15 cellular contexts compared by ENCODE assay signal in genomic region chr10:28945959-28946358, GRCh38.
"Had no signal": no experiment of that assay in that cellular context is flagged by ENCODE, and none has a peak within 500 bp of the region (broad histone marks: within the 10 kb centered on the region; RNA-seq: fewer than 3 reads in every experiment).

No MANE protein-coding gene starts in this region.

- H3K9me3 ChIP-seq: esophagus squamous epithelium, prostate gland had no signal

- H3K4me1 ChIP-seq: prostate gland, stomach had no signal

- H3K27me3 ChIP-seq: stomach had no signal

- DNase-seq: activated CD4-positive, alpha-beta memory T cell treated with anti-CD3 and anti-CD28 coated beads, Interleukin-2, amount 10 ng/mL, durations not matched to agents 7 days and 5 days; activated CD4-positive, alpha-beta T cell treated with anti-CD3 and anti-CD28 coated beads for 4 hours; activated naive CD4-positive, alpha-beta T cell treated with anti-CD3 and anti-CD28 coated beads, Interleukin-2, amount 50 U/mL, for 16 hours; activated T-cell treated with anti-CD3 and anti-CD28 coated beads, Interleukin-2, amount 50 U/mL, for 24 hours; esophagus squamous epithelium; hippocampal formation; left ventricle myocardium inferior; natural killer cell; nucleus accumbens; right cardiac atrium; stomach; T-helper 2 cell had no signal

- ATAC-seq: natural killer cell, WTC11 had no signal

- H3K27ac ChIP-seq: esophagus squamous epithelium, left ventricle myocardium inferior, prostate gland, stomach had no signal

- H3K4me3 ChIP-seq: esophagus squamous epithelium, left ventricle myocardium inferior, prostate gland, stomach had no signal

- FAIRE-seq: colon had no signal

- H3K36me3 ChIP-seq: esophagus squamous epithelium, left ventricle myocardium inferior, prostate gland, stomach had no signal
